8 cellular contexts compared by ENCODE assay signal in genomic region chr12:46268349-46268616, GRCh38. TPM values are rescaled to one million over a fixed set of nuclear protein-coding genes. Genes with fewer than 3 reads are reported as not detected.
DNase-seq lines count a peak whose midpoint lies in the region; ATAC-seq and TF ChIP-seq lines count a peak whose summit lies in the region.

No MANE protein-coding gene starts in this region.

- peak overlapping the region; percentile 87 to 88 for H3K9ac ChIP-seq in duodenal mucosa (ENCODE audit: low read depth in 1 of 2, low read length in 2 of 2)

- H3K4me3 ChIP-seq in duodenal mucosa (ENCODE audit: low read depth in 1 of 2, low read length in 2 of 2): peak overlapping the region; percentile 93

- peaks cover 23 to 42% (median 38%) of the 10 kb centered on the region in 4 donors for H3K4me1 Mint-ChIP-seq in naive thymus-derived CD8-positive, alpha-beta T cell
- H3K4me1 Mint-ChIP-seq in osteocyte (ENCODE audit: unreplicated experiment): peaks cover 19% of the 10 kb centered on the region

- no peaks in the 10 kb centered on the region for H3K27me3 ChIP-seq in duodenal mucosa (ENCODE audit: control insufficient read depth in 1 of 2, insufficient read depth in 2 of 2, low read length in 2 of 2)

- H3K4me1 ChIP-seq in duodenal mucosa (ENCODE audit: control insufficient read depth in 1 of 2, insufficient read depth in 2 of 2, low read length in 2 of 2): peaks cover 0 to 18% of the 10 kb centered on the region in 2 donors

- no peak overlapping the region for H3K4me3 Mint-ChIP-seq in naive thymus-derived CD8-positive, alpha-beta T cell
- H3K4me3 Mint-ChIP-seq in osteocyte (ENCODE audit: unreplicated experiment): no peak overlapping the region

- H3K9me3 ChIP-seq in duodenal mucosa (ENCODE audit: control insufficient read depth in 1 of 2, low read length in 2 of 2): no peaks in the 10 kb centered on the region

- no peak for TF ChIP-seq CTCF in osteocyte (IDR thresholded peaks at IDR 0.05)

- H3K27ac ChIP-seq in duodenal mucosa (ENCODE audit: low read depth, low read length): peak overlapping the region; percentile 90

- POLR2A ChIA-PET in naive thymus-derived CD8-positive, alpha-beta T cell (lab: Charles Lee): interaction anchor here (0.9 to 6.9 kb wide), 30 partner anchors 9 to 944 kb away, joined by 3 to 365 read pairs (median 7); partner anchors contain the start of genes SCAF11 and SLC38A2

- TF ChIP-seq EP300 in Ishikawa (IDR thresholded peaks at IDR 0.05; ENCODE audit: borderline replicate concordance): no peak

- H3K9me3 Mint-ChIP-seq in naive thymus-derived CD8-positive, alpha-beta T cell: peaks cover 0 to 3% (median 0%) of the 10 kb centered on the region in 9 donors
- no peaks in the 10 kb centered on the region for H3K9me3 Mint-ChIP-seq in osteocyte (ENCODE audit: unreplicated experiment)

- peaks cover 4 to 17% (median 12%) of the 10 kb centered on the region in 3 donors for H3K36me3 Mint-ChIP-seq in naive thymus-derived CD8-positive, alpha-beta T cell
- no peaks in the 10 kb centered on the region for H3K36me3 Mint-ChIP-seq in osteocyte (ENCODE audit: unreplicated experiment)

- ATAC-seq in naive thymus-derived CD8-positive, alpha-beta T cell: no peak
- no peak for ATAC-seq in HG03025 (IDR thresholded peaks at IDR 0.05; ENCODE audit: low FRiP score, unreplicated experiment)
- ATAC-seq in HG03565 (IDR thresholded peaks at IDR 0.05; ENCODE audit: unreplicated experiment): no peak
- no peak for ATAC-seq in HG03521 (IDR thresholded peaks at IDR 0.05; ENCODE audit: unreplicated experiment)

- H3K27me3 Mint-ChIP-seq in naive thymus-derived CD8-positive, alpha-beta T cell: no peaks in the 10 kb centered on the region
- H3K27me3 Mint-ChIP-seq in osteocyte (ENCODE audit: unreplicated experiment): no peaks in the 10 kb centered on the region

- DNase-seq in CD1c-positive myeloid dendritic cell (ENCODE audit: extremely low spot score) (peak; percentile 4), osteocyte (ENCODE audit: extremely low spot score, unreplicated experiment) (no peak)
- DNase-seq in naive thymus-derived CD8-positive, alpha-beta T cell: peak in 6 of 10 donors; percentile 16 to 62 (median 34)

- no peak overlapping the region for H3K27ac Mint-ChIP-seq in naive thymus-derived CD8-positive, alpha-beta T cell
- no peak overlapping the region for H3K27ac Mint-ChIP-seq in osteocyte (ENCODE audit: unreplicated experiment)

- H3K36me3 ChIP-seq in duodenal mucosa (ENCODE audit: control insufficient read depth in 1 of 2, insufficient read depth in 2 of 2, low read length in 2 of 2): no peaks in the 10 kb centered on the region

- no peak for TF ChIP-seq RAD21 in Ishikawa (IDR thresholded peaks at IDR 0.05; ENCODE audit: low read depth)

TF ChIP-seq in Ishikawa, 13 proteins besides CTCF, POLR2A, EP300 and RAD21:
- peak; percentile 49 for TF ChIP-seq TAF1 (IDR thresholded peaks at IDR 0.05; ENCODE audit: low read depth)
- no peak for TF ChIP-seq EGR1 (IDR thresholded peaks at IDR 0.05)
- TF ChIP-seq MAX (IDR thresholded peaks at IDR 0.05): no peak

RNA-seq across cellular contexts. Expression of gene SLC38A1, which starts 0.6 kb away (rescaled TPM):
- 100 to 1,000 TPM; 323 to 343 TPM for total RNA-seq in naive thymus-derived CD8-positive, alpha-beta T cell
- 100 to 1,000 TPM; 255 to 308 (median 264) TPM for polyA plus RNA-seq in naive thymus-derived CD8-positive, alpha-beta T cell
- total RNA-seq in osteocyte: 128 and 132 TPM in 2 replicates
